Comparison of ENCODE assay signal across 1 cellular context in genomic region chr9:130201974-130202373, GRCh38.
TF ChIP-seq lines count a peak whose summit lies in the region.

No MANE protein-coding gene starts in this region.

TF ChIP-seq in HepG2, 621 proteins besides CTCF, POLR2A, EP300 and RAD21 (continued from another document and continues in another):
- TF ChIP-seq CBX2 (IDR thresholded peaks at IDR 0.05; ENCODE audit: low read depth, low read length) (no peak), CBX2 (CRISPR knock-in tag; IDR thresholded peaks at IDR 0.05; ENCODE audit: low read depth) (no peak), ZNF580 (CRISPR knock-in tag; IDR thresholded peaks at IDR 0.05; ENCODE audit: borderline replicate concordance, low read depth) (no peak), ZFP36L2 (CRISPR knock-in tag; IDR thresholded peaks at IDR 0.05) (no peak), HMG20B (CRISPR knock-in tag; conservative IDR thresholded peaks at IDR 0.05) (no peak), HNF4G (IDR thresholded peaks at IDR 0.05; ENCODE audit: borderline replicate concordance, low read depth, low read length) (peak; percentile 93), HNF4G (CRISPR knock-in tag; IDR thresholded peaks at IDR 0.05; ENCODE audit: borderline replicate concordance, low read depth) (peak; percentile 92; the same call in 1 of the 2 replicates), RFX3 (CRISPR knock-in tag; IDR thresholded peaks at IDR 0.05) (no peak), ZNF512 (CRISPR knock-in tag; IDR thresholded peaks at IDR 0.05) (no peak), SIX4 (CRISPR knock-in tag; IDR thresholded peaks at IDR 0.05) (no peak), GMEB1 (CRISPR knock-in tag; IDR thresholded peaks at IDR 0.05; ENCODE audit: borderline replicate concordance) (no peak), MED13 (CRISPR knock-in tag; IDR thresholded peaks at IDR 0.05) (no peak), REXO4 (CRISPR knock-in tag; IDR thresholded peaks at IDR 0.05; ENCODE audit: borderline replicate concordance) (no peak), ZNF446 (CRISPR knock-in tag; IDR thresholded peaks at IDR 0.05) (no peak), NCOA2 (CRISPR knock-in tag; IDR thresholded peaks at IDR 0.05) (peak; percentile 29; the same call in 1 of the 2 replicates), ZUFSP (CRISPR knock-in tag; IDR thresholded peaks at IDR 0.05; ENCODE audit: borderline replicate concordance) (no peak), ZNF296 (CRISPR knock-in tag; conservative IDR thresholded peaks at IDR 0.05) (no peak), ZBED4 (CRISPR knock-in tag; IDR thresholded peaks at IDR 0.05; ENCODE audit: borderline replicate concordance) (no peak), ZNF547 (CRISPR knock-in tag; IDR thresholded peaks at IDR 0.05) (no peak), DBP (CRISPR knock-in tag; IDR thresholded peaks at IDR 0.05; ENCODE audit: not compliant biosample characterization) (no peak), ZNF225 (CRISPR knock-in tag; IDR thresholded peaks at IDR 0.05) (no peak), RXRA (CRISPR knock-in tag; IDR thresholded peaks at IDR 0.05) (peak; percentile 82), HOXA3 (CRISPR knock-in tag; IDR thresholded peaks at IDR 0.05) (0 out of 2 replicates have a peak, but pooled peaks have one; percentile 44), CCAR2 (optimal IDR thresholded peaks at IDR 0.05; ENCODE audit: low read depth, low read length) (no peak), NR2F1 (CRISPR knock-in tag; IDR thresholded peaks at IDR 0.05) (peak; percentile 75 to 92), BCL6 (CRISPR knock-in tag; IDR thresholded peaks at IDR 0.05) (0 out of 2 replicates have a peak, but pooled peaks have one; percentile 64), PATZ1 (CRISPR knock-in tag; IDR thresholded peaks at IDR 0.05) (peak; percentile 19; the same call in 1 of the 2 replicates), ZNF510 (CRISPR knock-in tag; IDR thresholded peaks at IDR 0.05; ENCODE audit: low read depth) (no peak), ZNF775 (CRISPR knock-in tag; IDR thresholded peaks at IDR 0.05; ENCODE audit: borderline replicate concordance) (no peak), ZNF552 (CRISPR knock-in tag; IDR thresholded peaks at IDR 0.05; ENCODE audit: borderline replicate concordance) (no peak), STAG1 (CRISPR knock-in tag; IDR thresholded peaks at IDR 0.05) (no peak), NFYC (CRISPR knock-in tag; IDR thresholded peaks at IDR 0.05) (no peak), IRX3 (CRISPR knock-in tag; IDR thresholded peaks at IDR 0.05; ENCODE audit: borderline replicate concordance, low read depth) (no peak), ZNF704 (CRISPR knock-in tag; IDR thresholded peaks at IDR 0.05; ENCODE audit: borderline replicate concordance) (no peak), BCLAF1 (IDR thresholded peaks at IDR 0.05) (no peak), RFX5 (IDR thresholded peaks at IDR 0.05; ENCODE audit: low read depth, low read length) (no peak), BRD4 (CRISPR knock-in tag; IDR thresholded peaks at IDR 0.05) (no peak), TEAD3 (CRISPR knock-in tag; optimal IDR thresholded peaks at IDR 0.05; ENCODE audit: borderline replicate concordance) (peak; percentile 33), SNAPC4 (CRISPR knock-in tag; IDR thresholded peaks at IDR 0.05) (no peak)
